16 cellular contexts compared by ENCODE assay signal in genomic region chr6:16483315-16483875, GRCh38.
DNase-seq lines count a peak whose midpoint lies in the region; ATAC-seq and TF ChIP-seq lines count a peak whose summit lies in the region.
"Had no signal": no experiment of that assay in that cellular context is flagged by ENCODE, and none has a peak within 500 bp of the region (broad histone marks: within the 10 kb centered on the region; RNA-seq: fewer than 3 reads in every experiment).

No MANE protein-coding gene starts in this region.

- in situ Hi-C loops in brain microvascular endothelial cell (cut with HindIII; ENCODE audit: low pct_ligation_motif_present, low sequenced_read_pairs): no loop called here

- H3K27me3 ChIP-seq in brain microvascular endothelial cell (replicated peaks): no peaks in the 10 kb centered on the region
- H3K27me3 ChIP-seq: Peyer's patch, transverse colon had no signal

- H3K4me3 ChIP-seq in brain microvascular endothelial cell (ENCODE audit: low read depth, low read length): no peak overlapping the region
- H3K4me3 ChIP-seq: K562, Peyer's patch, transverse colon had no signal

- no peaks in the 10 kb centered on the region for H3K27me3 Mint-ChIP-seq in activated T-cell treated with anti-CD3 and anti-CD28 coated beads, Interleukin-2, amount 50 U/mL, for 72 hours (ENCODE audit: low read depth)
- H3K27me3 Mint-ChIP-seq in stimulated activated naive B cell treated with anti-CD40 and anti-IgM and Interleukin-4, amounts not matched to agents 10 μg/mL and 1 μg/mL and 100 μg/mL, for 72 hours: no peaks in the 10 kb centered on the region
- H3K27me3 Mint-ChIP-seq: progenitor cell of endocrine pancreas had no signal

- H3K27ac Mint-ChIP-seq in activated T-cell treated with anti-CD3 and anti-CD28 coated beads, Interleukin-2, amount 50 U/mL, for 72 hours: peak overlapping the region; percentile 73
- H3K27ac Mint-ChIP-seq in stimulated activated naive B cell treated with anti-CD40 and anti-IgM and Interleukin-4, amounts not matched to agents 10 μg/mL and 1 μg/mL and 100 μg/mL, for 72 hours: peak overlapping the region; percentile 71
- H3K27ac Mint-ChIP-seq: progenitor cell of endocrine pancreas had no signal

- H3K36me3 ChIP-seq in brain microvascular endothelial cell (replicated peaks): no peaks in the 10 kb centered on the region

- peak; percentile 20 to 22 for ATAC-seq in activated CD4-positive, CD25-positive, alpha-beta regulatory T cell treated with anti-CD3 and anti-CD28 coated beads, Interleukin-2, amount 50 U/mL, for 24 hours
- peak; percentile 71 for ATAC-seq in HG02798 (IDR thresholded peaks at IDR 0.05; ENCODE audit: poor library complexity, unreplicated experiment)
- peak; percentile 63 to 73 for ATAC-seq in activated T-cell treated with anti-CD3 and anti-CD28 coated beads, Interleukin-2, amount 50 U/mL, for 72 hours (replicated peaks in 1 of 2)
- peak; percentile 81 to 90 for ATAC-seq in stimulated activated naive B cell treated with anti-CD40 and anti-IgM and Interleukin-4, amounts not matched to agents 10 μg/mL and 1 μg/mL and 100 μg/mL, for 72 hours (replicated peaks)
- ATAC-seq: K562 had no signal

- H3K36me3 Mint-ChIP-seq in activated T-cell treated with anti-CD3 and anti-CD28 coated beads, Interleukin-2, amount 50 U/mL, for 72 hours (ENCODE audit: insufficient read depth in 2 of 2): peaks cover 8 to 27% of the 10 kb centered on the region in 2 donors
- peaks cover 59 to 68% of the 10 kb centered on the region in 2 donors for H3K36me3 Mint-ChIP-seq in stimulated activated naive B cell treated with anti-CD40 and anti-IgM and Interleukin-4, amounts not matched to agents 10 μg/mL and 1 μg/mL and 100 μg/mL, for 72 hours

- no peak for DNase-seq in activated CD4-positive, CD25-positive, alpha-beta regulatory T cell (lab: John Stamatoyannopoulos, UW)
- peak in 1 of 2 donors; percentile 46 for DNase-seq in activated T-cell treated with anti-CD3 and anti-CD28 coated beads, Interleukin-2, amount 50 U/mL, for 72 hours
- no peak for DNase-seq in stimulated activated naive B cell treated with anti-CD40 and anti-IgM and Interleukin-4, amounts not matched to agents 10 μg/mL and 1 μg/mL and 100 μg/mL, for 72 hours
- DNase-seq in brain microvascular endothelial cell (no peak), NCI-H526 (lab: John Stamatoyannopoulos, UW) (no peak), DMS 273 treated with DMSO at 0.1 percent for 48 hours (lab: John Stamatoyannopoulos, UW) (no peak)
- DNase-seq: 8988T; amygdala; effector CD8-positive, alpha-beta T cell; NCI-H2171; Peyer's patch; transverse colon had no signal

- H3K9me3 Mint-ChIP-seq in activated T-cell treated with anti-CD3 and anti-CD28 coated beads, Interleukin-2, amount 50 U/mL, for 72 hours: peaks cover 0 to 2% of the 10 kb centered on the region in 2 donors
- H3K9me3 Mint-ChIP-seq in stimulated activated naive B cell treated with anti-CD40 and anti-IgM and Interleukin-4, amounts not matched to agents 10 μg/mL and 1 μg/mL and 100 μg/mL, for 72 hours: no peaks in the 10 kb centered on the region

- peak overlapping the region; percentile 68 to 81 for H3K4me3 Mint-ChIP-seq in activated T-cell treated with anti-CD3 and anti-CD28 coated beads, Interleukin-2, amount 50 U/mL, for 72 hours
- H3K4me3 Mint-ChIP-seq in stimulated activated naive B cell treated with anti-CD40 and anti-IgM and Interleukin-4, amounts not matched to agents 10 μg/mL and 1 μg/mL and 100 μg/mL, for 72 hours: no peak overlapping the region

- no peak for TF ChIP-seq CTCF in brain microvascular endothelial cell (IDR thresholded peaks at IDR 0.05; ENCODE audit: low read depth, low read length, missing control alignments)

- peaks cover 96% of the 10 kb centered on the region for H3K4me1 Mint-ChIP-seq in activated T-cell treated with anti-CD3 and anti-CD28 coated beads, Interleukin-2, amount 50 U/mL, for 72 hours (ENCODE audit: low read depth)
- peaks cover 23 to 51% of the 10 kb centered on the region in 2 donors for H3K4me1 Mint-ChIP-seq in stimulated activated naive B cell treated with anti-CD40 and anti-IgM and Interleukin-4, amounts not matched to agents 10 μg/mL and 1 μg/mL and 100 μg/mL, for 72 hours

- no peak overlapping the region for H3K27ac ChIP-seq in brain microvascular endothelial cell
- H3K27ac ChIP-seq: transverse colon had no signal

Comparison
In these comparisons a context has a peak if more than half of its experiments do, and no peak if none do; other contexts are left out.
1. ATAC-seq: peak in every context shown above with its lines; median percentile 86 in stimulated activated naive B cell treated with anti-CD40 and anti-IgM and Interleukin-4, amounts not matched to agents 10 μg/mL and 1 μg/mL and 100 μg/mL, for 72 hours; 71 in HG02798; 68 in activated T-cell treated with anti-CD3 and anti-CD28 coated beads, Interleukin-2, amount 50 U/mL, for 72 hours; 21 in activated CD4-positive, CD25-positive, alpha-beta regulatory T cell treated with anti-CD3 and anti-CD28 coated beads, Interleukin-2, amount 50 U/mL, for 24 hours.
2. H3K4me3 Mint-ChIP-seq: peak in activated T-cell treated with anti-CD3 and anti-CD28 coated beads, Interleukin-2, amount 50 U/mL, for 72 hours (2 of 2); none in stimulated activated naive B cell treated with anti-CD40 and anti-IgM and Interleukin-4, amounts not matched to agents 10 μg/mL and 1 μg/mL and 100 μg/mL, for 72 hours (0 of 2).